ENCODE assay signal across 8 cellular contexts in the genomic region with DNA sequence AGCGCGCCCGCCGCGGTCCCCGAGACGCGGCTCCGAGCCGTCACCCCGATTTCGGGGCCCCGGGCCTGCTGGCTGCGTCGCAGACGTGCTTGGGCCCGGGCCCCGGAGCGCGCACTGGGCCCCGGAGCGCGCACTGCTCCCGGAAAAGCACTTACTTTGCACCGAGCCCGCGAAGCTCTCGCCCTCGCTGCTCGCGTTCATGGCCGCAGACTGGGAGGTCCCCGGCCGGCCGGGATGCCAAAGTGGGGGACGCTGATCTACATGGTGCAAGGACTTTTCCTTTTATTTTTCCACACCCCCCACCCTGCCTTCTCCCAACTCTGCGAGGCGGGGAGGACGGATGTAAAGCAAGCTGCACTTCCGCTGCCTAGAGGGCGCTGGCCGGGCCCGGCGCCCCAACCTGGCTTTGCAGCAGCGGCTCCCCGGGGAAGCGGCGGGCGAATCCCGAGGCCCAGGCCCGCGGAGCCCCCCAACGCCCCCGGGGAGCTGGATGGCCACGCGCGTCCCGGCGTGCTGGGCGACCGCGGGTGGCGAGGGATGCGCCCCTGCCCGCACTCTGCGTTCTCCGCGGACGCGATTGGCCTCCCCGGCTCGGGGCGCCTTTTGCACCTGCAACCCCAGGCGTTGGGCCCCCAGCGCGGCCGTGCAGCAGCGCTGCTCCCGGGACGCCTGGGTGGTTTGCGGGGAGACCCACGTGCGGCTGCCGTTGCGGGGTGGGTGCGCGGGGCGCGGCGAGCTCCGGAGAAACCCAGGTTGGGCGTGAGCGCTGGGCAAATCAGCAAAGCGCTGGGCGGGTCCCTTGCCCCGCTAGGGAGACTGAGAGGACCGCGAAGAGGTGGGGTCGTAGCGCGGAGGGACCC.
DNase-seq lines count a peak whose midpoint lies in the region; ATAC-seq and TF ChIP-seq lines count a peak whose summit lies in the region.

A gene (minus strand): TSS at position 344 of the 860 bp plus-strand sequence. CDS start 143 bp downstream, at position 201.

- peak within 1 kb of the TSS; percentile 88 for H3K4me3 ChIP-seq in choroid plexus epithelial cell (ENCODE audit: low read depth, low read length)

- no peaks in the 10 kb centered on the region for H3K27me3 ChIP-seq in layer of hippocampus (ENCODE audit: control insufficient read depth, insufficient read depth, low read length)

- peak within 1 kb of the TSS; percentile 90 for H3K27ac ChIP-seq in layer of hippocampus (ENCODE audit: low read depth, low read length)

- peak; percentile 69 for ATAC-seq in GM18867 (IDR thresholded peaks at IDR 0.05; ENCODE audit: unreplicated experiment)
- ATAC-seq in HG03097 (IDR thresholded peaks at IDR 0.05; ENCODE audit: low FRiP score, unreplicated experiment), result peak; percentile 76

- peak; percentile 92 for DNase-seq in AG08396 (ENCODE audit: low spot score)
- DNase-seq in NCI-H2227 treated with DMSO at 0.1 percent for 48 hours (lab: John Stamatoyannopoulos, UW), result peak; percentile 74
- DNase-seq in activated CD4-positive, alpha-beta T cell treated with anti-CD3 and anti-CD28 coated beads for 24 hours (ENCODE audit: low read depth in 2 of 2), result peak; percentile 48 to 56
- peak; percentile 75 for DNase-seq in choroid plexus epithelial cell (ENCODE audit: low read depth)
- DNase-seq in stimulated activated CD4-positive, alpha-beta T cell treated with anti-CD3 and anti-CD28 coated beads, Interleukin-1b, Interleukin-23, amount 100 ng/mL, for 24 hours (ENCODE audit: low read depth in 4 of 4, low spot score in 1 of 4), result peak; percentile 37 to 64 (median 50)

- peak; percentile 71 for TF ChIP-seq CTCF in choroid plexus epithelial cell (conservative IDR thresholded peaks at IDR 0.05; ENCODE audit: low read depth, low read length)

Comparison
In these comparisons a context has a peak if more than half of its experiments do, and no peak if none do; other contexts are left out.
1. Peak in every context shown above with its lines: DNase-seq, ATAC-seq, H3K4me3 ChIP-seq and H3K27ac ChIP-seq.